Comparison of ENCODE assay signal across 9 cellular contexts in the genomic region with DNA sequence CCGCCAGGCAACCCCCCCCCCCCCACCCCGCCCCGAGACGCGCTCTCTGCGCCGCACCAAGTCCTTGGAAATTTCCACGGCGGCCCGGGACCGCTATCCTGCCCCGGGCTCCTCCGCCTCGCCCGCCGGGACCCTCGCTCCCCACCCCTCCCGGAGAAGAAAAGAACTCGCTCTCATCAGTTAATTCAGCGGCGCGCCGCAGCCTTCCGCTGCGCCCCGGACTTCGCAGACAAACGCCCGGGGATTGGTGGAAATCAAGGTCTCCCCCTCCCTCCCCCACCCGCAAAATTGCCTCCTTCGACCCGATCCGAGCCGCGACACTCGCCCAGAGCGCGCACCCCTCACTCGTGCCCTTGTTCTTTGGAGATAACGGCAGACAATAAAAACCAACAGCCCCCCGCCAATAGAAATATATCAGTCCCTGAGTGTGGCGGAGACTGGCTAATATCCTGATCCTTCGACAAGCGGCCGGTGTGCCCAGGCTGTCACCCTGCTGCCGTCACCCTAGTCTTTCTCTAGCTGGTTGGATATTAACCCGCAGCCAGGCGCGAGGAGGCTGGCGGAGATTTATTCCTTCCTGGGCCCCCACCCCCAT. TPM values are rescaled to one million over a fixed set of nuclear protein-coding genes. Genes with fewer than 3 reads are reported as not detected.
DNase-seq lines count a peak whose midpoint lies in the region; ATAC-seq and TF ChIP-seq lines count a peak whose summit lies in the region.
"Had no signal": no experiment of that assay in that cellular context is flagged by ENCODE, and none has a peak within 500 bp of the region (broad histone marks: within the 10 kb centered on the region; RNA-seq: fewer than 3 reads in every experiment).

A gene with protein sequence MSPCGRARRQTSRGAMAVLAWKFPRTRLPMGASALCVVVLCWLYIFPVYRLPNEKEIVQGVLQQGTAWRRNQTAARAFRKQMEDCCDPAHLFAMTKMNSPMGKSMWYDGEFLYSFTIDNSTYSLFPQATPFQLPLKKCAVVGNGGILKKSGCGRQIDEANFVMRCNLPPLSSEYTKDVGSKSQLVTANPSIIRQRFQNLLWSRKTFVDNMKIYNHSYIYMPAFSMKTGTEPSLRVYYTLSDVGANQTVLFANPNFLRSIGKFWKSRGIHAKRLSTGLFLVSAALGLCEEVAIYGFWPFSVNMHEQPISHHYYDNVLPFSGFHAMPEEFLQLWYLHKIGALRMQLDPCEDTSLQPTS (minus strand): TSS at position 12 of the 595 bp plus-strand sequence. CDS start 475 bp downstream, outside the sequence.

- H3K4me3 ChIP-seq in SU-DHL-6 (ENCODE audit: insufficient read depth, low read length, poor library complexity, severe bottlenecking) (peak within 1 kb of the TSS; percentile 41), adrenal gland (peak within 1 kb of the TSS in 3 of 4 donors; percentile 11 to 79 (median 55)), retinal pigment epithelial cell (ENCODE audit: low read length) (peak within 1 kb of the TSS; percentile 74)

- H3F3A ChIP-seq in SU-DHL-6 (ENCODE audit: insufficient read depth): no peaks in the 10 kb centered on the region

- TF ChIP-seq CTCF in SU-DHL-6 (IDR thresholded peaks at IDR 0.05; ENCODE audit: insufficient read depth, low read length, poor library complexity, severe bottlenecking) (no peak), adrenal gland (IDR thresholded peaks at IDR 0.05) (no peak), retinal pigment epithelial cell (conservative IDR thresholded peaks at IDR 0.05; ENCODE audit: low read depth, low read length) (no peak)

- no peaks in the 10 kb centered on the region for H3K9me2 ChIP-seq in SU-DHL-6 (replicated peaks; ENCODE audit: insufficient read depth, low read length)

- no peaks in the 10 kb centered on the region for H3K36me3 ChIP-seq in SU-DHL-6 (ENCODE audit: low read length)
- no peaks in the 10 kb centered on the region for H3K36me3 ChIP-seq in adrenal gland (replicated peaks in 1 of 2)

- H3K27me3 ChIP-seq in SU-DHL-6 (ENCODE audit: low read length): no peaks in the 10 kb centered on the region
- H3K27me3 ChIP-seq in adrenal gland: no peaks in the 10 kb centered on the region

- H3K4me1 ChIP-seq in adrenal gland (replicated peaks in 1 of 2): peaks cover 0 to 17% of the 10 kb centered on the region in 2 donors

- peak within 1 kb of the TSS; percentile 62 for H2AFZ ChIP-seq in SU-DHL-6 (ENCODE audit: low read depth, low read length, severe bottlenecking)

- peak within 1 kb of the TSS; percentile 30 for H3K9ac ChIP-seq in SU-DHL-6 (ENCODE audit: low read length)

- intact Hi-C loops in adrenal gland (cut with DNase I): loop anchor here (5.0 kb wide), 2 partner anchors 232 to 247 kb away; no protein-coding TSS in a partner anchor

- peak within 1 kb of the TSS; percentile 55 for H3K4me2 ChIP-seq in SU-DHL-6 (ENCODE audit: low read depth, low read length, poor library complexity, severe bottlenecking)

- no peaks in the 10 kb centered on the region for H3K9me3 ChIP-seq in SU-DHL-6 (ENCODE audit: insufficient read depth, low read length)
- no peaks in the 10 kb centered on the region for H3K9me3 ChIP-seq in adrenal gland (replicated peaks in 1 of 3)

- no peak within 1 kb of the TSS for H3K27ac ChIP-seq in SU-DHL-6 (ENCODE audit: low read depth, low read length)
- peak within 1 kb of the TSS in 4 of 5 donors; percentile 49 to 90 (median 72) for H3K27ac ChIP-seq in adrenal gland
- H3K27ac ChIP-seq: epithelial cell of prostate had no signal

- DNase-seq in adrenal gland (peak; percentile 49 to 81 (median 65)), hepatic stellate cell (ENCODE audit: low spot score) (peak; percentile 33), retinal pigment epithelial cell (ENCODE audit: low read depth) (no peak), middle frontal gyrus (ENCODE audit: extremely low spot score, low spot score) (no peak)

- H3K79me2 ChIP-seq in SU-DHL-6 (ENCODE audit: insufficient read depth, low read length): no peaks in the 10 kb centered on the region

- no peaks in the 10 kb centered on the region for H4K20me1 ChIP-seq in SU-DHL-6 (ENCODE audit: low read depth, low read length)

- ATAC-seq in GM18511 (IDR thresholded peaks at IDR 0.05; ENCODE audit: unreplicated experiment) (peak; percentile 38), HG03025 (IDR thresholded peaks at IDR 0.05; ENCODE audit: low FRiP score, unreplicated experiment) (peak; percentile 6), HG03565 (IDR thresholded peaks at IDR 0.05; ENCODE audit: unreplicated experiment) (no peak)

- WGBS in adrenal gland, 4 donors: 0 to 1% (median 0%) methylated on average over 10 to 50 of the region's 50 CpGs

- peak in 1 of 2 donors; percentile 42 for TF ChIP-seq POLR2A in adrenal gland (IDR thresholded peaks at IDR 0.05)

RNA-seq across cellular contexts. Expression of the gene that starts here (rescaled TPM):
- total RNA-seq in adrenal gland: 10 to 100 TPM in 6 of 8 donors, 1 to 10 TPM in 2; 3.1 to 37.8 (median 11.7) TPM
- 10 to 100 TPM in 2 of 3 donors, 1 to 10 TPM in 1; 4.2 to 12.1 (median 11.7) TPM for polyA plus RNA-seq in adrenal gland

Comparison
In these comparisons a context has a peak if more than half of its experiments do, and no peak if none do; other contexts are left out.
1. DNase-seq: peak in adrenal gland (7 of 7) and hepatic stellate cell (single experiment); none in retinal pigment epithelial cell (single experiment) and middle frontal gyrus (single experiment).
2. Peak in every context shown above with its lines, with median percentiles within 50 percentile points of each other: H3K4me3 ChIP-seq.